12 cellular contexts compared by ENCODE assay signal in genomic region chr2:66509326-66509811, GRCh38.
A peak's percentile ranks its signal among the peaks of the same experiment; 100 is the strongest.
DNase-seq lines count a peak whose midpoint lies in the region; ATAC-seq and TF ChIP-seq lines count a peak whose summit lies in the region.
"Had no signal": no experiment of that assay in that cellular context is flagged by ENCODE, and none has a peak within 500 bp of the region (broad histone marks: within the 10 kb centered on the region; RNA-seq: fewer than 3 reads in every experiment).

No MANE protein-coding gene starts in this region.

- ATAC-seq in GM18873 (IDR thresholded peaks at IDR 0.05; ENCODE audit: low FRiP score, unreplicated experiment), result no peak
- ATAC-seq in stimulated activated naive CD8-positive, alpha-beta T cell treated with anti-CD3 and anti-CD28 coated beads, Interleukin-15, amount 100 ng/mL, for 72 hours, result no peak
- ATAC-seq: activated T-cell treated with anti-CD3 and anti-CD28 coated beads, Interleukin-2, amount 50 U/mL, for 4 hours; Panc1 had no signal

- peaks cover 65% of the 10 kb centered on the region for H3K4me1 Mint-ChIP-seq in nephron
- H3K4me1 Mint-ChIP-seq in stimulated activated naive CD8-positive, alpha-beta T cell treated with anti-CD3 and anti-CD28 coated beads, Interleukin-15, amount 100 ng/mL, for 72 hours, result no peaks in the 10 kb centered on the region

- H3K9me3 Mint-ChIP-seq in nephron, result no peaks in the 10 kb centered on the region
- no peaks in the 10 kb centered on the region for H3K9me3 Mint-ChIP-seq in stimulated activated naive CD8-positive, alpha-beta T cell treated with anti-CD3 and anti-CD28 coated beads, Interleukin-15, amount 100 ng/mL, for 72 hours
- H3K9me3 Mint-ChIP-seq: activated T-cell treated with anti-CD3 and anti-CD28 coated beads, Interleukin-2, amount 50 U/mL, for 4 hours had no signal

- H3K27me3 Mint-ChIP-seq in nephron (ENCODE audit: low read depth), result no peaks in the 10 kb centered on the region
- H3K27me3 Mint-ChIP-seq in stimulated activated naive CD8-positive, alpha-beta T cell treated with anti-CD3 and anti-CD28 coated beads, Interleukin-15, amount 100 ng/mL, for 72 hours, result peaks cover 18% of the 10 kb centered on the region

- peaks cover 38% of the 10 kb centered on the region for H3K36me3 Mint-ChIP-seq in nephron (ENCODE audit: low read depth)

- peak overlapping the region; percentile 77 to 89 (median 80) for H3K27ac Mint-ChIP-seq in nephron
- no peak overlapping the region for H3K27ac Mint-ChIP-seq in stimulated activated naive CD8-positive, alpha-beta T cell treated with anti-CD3 and anti-CD28 coated beads, Interleukin-15, amount 100 ng/mL, for 72 hours

- peak overlapping the region; percentile 15 to 65 (median 30) for H3K4me3 Mint-ChIP-seq in nephron
- no peak overlapping the region for H3K4me3 Mint-ChIP-seq in stimulated activated naive CD8-positive, alpha-beta T cell treated with anti-CD3 and anti-CD28 coated beads, Interleukin-15, amount 100 ng/mL, for 72 hours
- H3K4me3 Mint-ChIP-seq: activated T-cell treated with anti-CD3 and anti-CD28 coated beads, Interleukin-2, amount 50 U/mL, for 4 hours had no signal

- H3K27ac ChIP-seq in coronary artery, result no peak overlapping the region
- H3K27ac ChIP-seq: C4-2B had no signal

- H3K4me3 ChIP-seq in coronary artery, result peak overlapping the region; percentile 19

- TF ChIP-seq CTCF in coronary artery (IDR thresholded peaks at IDR 0.05) (no peak), nephron (IDR thresholded peaks at IDR 0.05; ENCODE audit: unreplicated experiment in 3 of 3) (no peak)

- in situ Hi-C loops in G401 (cut with HindIII; ENCODE audit: low sequenced_read_pairs), result no loop called here

- DNase-seq in G401 (ENCODE audit: low spot score), result peak; percentile 64
- DNase-seq in NCI-H226, result peak; percentile 88
- no peak for DNase-seq in coronary artery (ENCODE audit: low spot score)
- no peak for DNase-seq in activated CD4-positive, alpha-beta T cell treated with anti-CD3 and anti-CD28 coated beads, Interleukin-2, amount 50 U/mL, for 48 hours
- no peak for DNase-seq in stimulated activated CD4-positive, alpha-beta T cell treated with anti-CD3 and anti-CD28 coated beads, Interleukin-1b, Interleukin-23, amount 100 ng/mL, for 48 hours
- no peak for DNase-seq in stimulated activated naive CD8-positive, alpha-beta T cell treated with anti-CD3 and anti-CD28 coated beads, Interleukin-15, amount 100 ng/mL, for 72 hours
- DNase-seq: activated T-cell treated with anti-CD3 and anti-CD28 coated beads, Interleukin-2, amount 50 U/mL, for 4 hours; NCI-H1105 treated with DMSO at 0.1 percent for 48 hours had no signal

Comparison
In these comparisons a context has a peak if more than half of its experiments do, and no peak if none do; other contexts are left out.
1. DNase-seq: peak in G401 (single experiment) and NCI-H226 (single experiment); none in coronary artery (single experiment), activated CD4-positive, alpha-beta T cell treated with anti-CD3 and anti-CD28 coated beads, Interleukin-2, amount 50 U/mL, for 48 hours (0 of 2), stimulated activated CD4-positive, alpha-beta T cell treated with anti-CD3 and anti-CD28 coated beads, Interleukin-1b, Interleukin-23, amount 100 ng/mL, for 48 hours (single experiment) and stimulated activated naive CD8-positive, alpha-beta T cell treated with anti-CD3 and anti-CD28 coated beads, Interleukin-15, amount 100 ng/mL, for 72 hours (0 of 2).
2. H3K27ac Mint-ChIP-seq: peak in nephron (3 of 3); none in stimulated activated naive CD8-positive, alpha-beta T cell treated with anti-CD3 and anti-CD28 coated beads, Interleukin-15, amount 100 ng/mL, for 72 hours (0 of 2).
3. H3K4me3 Mint-ChIP-seq: peak in nephron (3 of 3); none in stimulated activated naive CD8-positive, alpha-beta T cell treated with anti-CD3 and anti-CD28 coated beads, Interleukin-15, amount 100 ng/mL, for 72 hours (0 of 2).